In the genomic region with DNA sequence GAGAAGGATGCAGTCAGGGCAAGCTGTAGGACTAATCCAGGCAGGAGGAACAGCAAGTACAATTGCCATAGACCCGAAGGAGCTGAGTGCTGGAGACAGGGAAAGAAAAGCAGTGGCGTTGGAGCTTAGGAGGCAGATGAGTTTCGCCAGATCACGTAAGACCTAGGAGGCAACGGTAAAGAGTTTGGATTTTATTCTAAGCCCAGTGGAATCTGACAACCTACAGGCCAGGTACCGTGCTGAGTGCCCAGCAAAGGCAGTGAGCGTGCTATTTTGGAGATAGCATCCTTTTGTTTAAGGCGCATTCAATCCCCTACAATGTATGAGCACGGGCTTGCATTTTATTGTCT, we compare ENCODE assay signal across 10 cellular contexts. TPM values are rescaled to one million over a fixed set of nuclear protein-coding genes. Genes with fewer than 3 reads are reported as not detected.
DNase-seq lines count a peak whose midpoint lies in the region; ATAC-seq and TF ChIP-seq lines count a peak whose summit lies in the region.
"Had no signal": no experiment of that assay in that cellular context is flagged by ENCODE, and none has a peak within 500 bp of the region (broad histone marks: within the 10 kb centered on the region; RNA-seq: fewer than 3 reads in every experiment).

No MANE protein-coding gene starts in this region.

- ATAC-seq in CD4-positive, CD25-positive, alpha-beta regulatory T cell (ENCODE audit: low read depth in 2 of 2) = no peak
- ATAC-seq in HG02970 (IDR thresholded peaks at IDR 0.05; ENCODE audit: low FRiP score, unreplicated experiment) (no peak), HG03521 (IDR thresholded peaks at IDR 0.05; ENCODE audit: unreplicated experiment) (no peak), GM18909 (IDR thresholded peaks at IDR 0.05; ENCODE audit: poor library complexity, unreplicated experiment) (no peak), HG03378 (IDR thresholded peaks at IDR 0.05; ENCODE audit: unreplicated experiment) (no peak)

- no peak overlapping the region for H3K4me3 ChIP-seq in CD4-positive, CD25-positive, alpha-beta regulatory T cell (ENCODE audit: low read depth, low read length)
- H3K4me3 ChIP-seq in LNCaP clone FGC (ENCODE audit: low read depth, low read length) = peak overlapping the region; percentile 75

- H3K4me1 Mint-ChIP-seq in CD4-positive, CD25-positive, alpha-beta regulatory T cell = peaks cover 0 to 20% (median 11%) of the 10 kb centered on the region in 4 donors
- H3K4me1 Mint-ChIP-seq in chondrocyte (ENCODE audit: low read depth) = peaks cover 46% of the 10 kb centered on the region
- peaks cover 36% of the 10 kb centered on the region for H3K4me1 Mint-ChIP-seq in mesothelial cell of epicardium

- peaks cover 14% of the 10 kb centered on the region for H3K4me1 ChIP-seq in CD4-positive, CD25-positive, alpha-beta regulatory T cell (ENCODE audit: control insufficient read depth, insufficient read depth, low read length, poor library complexity, severe bottlenecking)

- H3K9me3 Mint-ChIP-seq in CD4-positive, CD25-positive, alpha-beta regulatory T cell = peaks cover 0 to 6% (median 0%) of the 10 kb centered on the region in 7 donors
- H3K9me3 Mint-ChIP-seq in chondrocyte (ENCODE audit: low read depth) = no peaks in the 10 kb centered on the region
- peaks cover 4% of the 10 kb centered on the region for H3K9me3 Mint-ChIP-seq in mesothelial cell of epicardium

- TF ChIP-seq CTCF in LNCaP clone FGC (IDR thresholded peaks at IDR 0.05; ENCODE audit: control insufficient read depth, extremely low read depth, insufficient read depth) (no peak), chondrocyte (IDR thresholded peaks at IDR 0.05) (no peak), mesothelial cell of epicardium (IDR thresholded peaks at IDR 0.05; ENCODE audit: unreplicated experiment) (no peak)

- H3K27me3 ChIP-seq in CD4-positive, CD25-positive, alpha-beta regulatory T cell (ENCODE audit: control insufficient read depth, insufficient read depth, low read length) = peaks cover 14% of the 10 kb centered on the region

- no peaks in the 10 kb centered on the region for H3K36me3 Mint-ChIP-seq in CD4-positive, CD25-positive, alpha-beta regulatory T cell
- H3K36me3 Mint-ChIP-seq in chondrocyte (ENCODE audit: low read depth) (no peaks in the 10 kb centered on the region), mesothelial cell of epicardium (no peaks in the 10 kb centered on the region)

- H3K9me3 ChIP-seq in CD4-positive, CD25-positive, alpha-beta regulatory T cell (ENCODE audit: control insufficient read depth in 2 of 2, low read length in 2 of 2) = no peaks in the 10 kb centered on the region

- peak overlapping the region; percentile 43 to 85 (median 62) for H3K4me3 Mint-ChIP-seq in CD4-positive, CD25-positive, alpha-beta regulatory T cell
- H3K4me3 Mint-ChIP-seq in chondrocyte (ENCODE audit: unreplicated experiment) = peak overlapping the region; percentile 75
- H3K4me3 Mint-ChIP-seq in mesothelial cell of epicardium = peak overlapping the region; percentile 88

- peaks cover 53% of the 10 kb centered on the region for H3K27me3 Mint-ChIP-seq in CD4-positive, CD25-positive, alpha-beta regulatory T cell
- H3K27me3 Mint-ChIP-seq in chondrocyte (ENCODE audit: low read depth) (no peaks in the 10 kb centered on the region), mesothelial cell of epicardium (ENCODE audit: low read depth) (peaks cover 23% of the 10 kb centered on the region)

- no peak overlapping the region for H3K27ac ChIP-seq in CD4-positive, CD25-positive, alpha-beta regulatory T cell (ENCODE audit: insufficient read depth, low read length, poor library complexity, severe bottlenecking)
- H3K27ac ChIP-seq: HL-60 had no signal

- DNase-seq in CD4-positive, CD25-positive, alpha-beta regulatory T cell = no peak
- DNase-seq in LNCaP clone FGC (ENCODE audit: low read depth) = no peak
- DNase-seq in chondrocyte (ENCODE audit: low spot score) = no peak
- peak in 1 of 2 experiments; percentile 39 for DNase-seq in mesothelial cell of epicardium (ENCODE audit: low spot score in 2 of 2, unreplicated experiment in 2 of 2)
- DNase-seq: GF-D8 had no signal

- no peak overlapping the region for H3K27ac Mint-ChIP-seq in CD4-positive, CD25-positive, alpha-beta regulatory T cell
- H3K27ac Mint-ChIP-seq in chondrocyte (ENCODE audit: unreplicated experiment) (peak overlapping the region; percentile 50), mesothelial cell of epicardium (peak overlapping the region; percentile 84)

- H3K36me3 ChIP-seq in CD4-positive, CD25-positive, alpha-beta regulatory T cell (ENCODE audit: control insufficient read depth, insufficient read depth, low read length) = no peaks in the 10 kb centered on the region

RNA-seq across cellular contexts. Expression of a gene that starts 1.2 kb away (rescaled TPM):
- not detected for total RNA-seq in CD4-positive, CD25-positive, alpha-beta regulatory T cell
- not detected for polyA plus RNA-seq in CD4-positive, CD25-positive, alpha-beta regulatory T cell
- total RNA-seq in chondrocyte (2.6 to 4.3 TPM (median 2.7 TPM) in 3 replicates), mesothelial cell of epicardium (8.9 to 10.2 TPM (median 9.7 TPM) in 3 replicates)

Comparison
In these comparisons a context has a peak if more than half of its experiments do, and no peak if none do; other contexts are left out.
1. H3K27ac Mint-ChIP-seq: peak in chondrocyte (single experiment) and mesothelial cell of epicardium (single experiment); none in CD4-positive, CD25-positive, alpha-beta regulatory T cell (0 of 3).
2. Peak in every context shown above with its lines, with median percentiles within 50 percentile points of each other: H3K4me3 Mint-ChIP-seq.